In genomic region chr6:11225990-11226389, GRCh38 we compare ENCODE assay signal across 1 cellular context.
TF ChIP-seq lines count a peak whose summit lies in the region.

No MANE protein-coding gene starts in this region.

TF ChIP-seq in HepG2, 621 proteins besides CTCF, POLR2A, EP300 and RAD21 (continued from another document and continues in another):
- no peak for TF ChIP-seq THAP7 (CRISPR knock-in tag; IDR thresholded peaks at IDR 0.05)
- TF ChIP-seq HIC2 (CRISPR knock-in tag; IDR thresholded peaks at IDR 0.05; ENCODE audit: low read depth), result no peak
- TF ChIP-seq ATF1 (CRISPR knock-in tag; IDR thresholded peaks at IDR 0.05), result no peak; the same call in 1 of the 2 replicates
- no peak for TF ChIP-seq NFYC (CRISPR knock-in tag; IDR thresholded peaks at IDR 0.05)
- no peak for TF ChIP-seq SALL1 (CRISPR knock-in tag; IDR thresholded peaks at IDR 0.05)
- TF ChIP-seq SATB2 (CRISPR knock-in tag; IDR thresholded peaks at IDR 0.05), result no peak
- TF ChIP-seq SPEN (CRISPR knock-in tag; IDR thresholded peaks at IDR 0.05; ENCODE audit: low read depth), result no peak
- TF ChIP-seq NAIF1 (CRISPR knock-in tag; IDR thresholded peaks at IDR 0.05; ENCODE audit: borderline replicate concordance), result no peak
- no peak for TF ChIP-seq RFXANK (CRISPR knock-in tag; IDR thresholded peaks at IDR 0.05)
- TF ChIP-seq ZSCAN29 (CRISPR knock-in tag; conservative IDR thresholded peaks at IDR 0.05), result no peak
- no peak for TF ChIP-seq RFX5 (IDR thresholded peaks at IDR 0.05; ENCODE audit: low read depth, low read length)
- no peak for TF ChIP-seq ZNF318 (CRISPR knock-in tag; IDR thresholded peaks at IDR 0.05)
- TF ChIP-seq MXD3 (CRISPR knock-in tag; IDR thresholded peaks at IDR 0.05), result no peak
- no peak for TF ChIP-seq ELF4 (CRISPR knock-in tag; IDR thresholded peaks at IDR 0.05; ENCODE audit: borderline replicate concordance)
- TF ChIP-seq ZNF136 (CRISPR knock-in tag; IDR thresholded peaks at IDR 0.05; ENCODE audit: low read depth), result no peak
- no peak for TF ChIP-seq CEBPB (IDR thresholded peaks at IDR 0.05; ENCODE audit: borderline replicate concordance, low read depth, low read length)
- TF ChIP-seq ZNF12 (CRISPR knock-in tag; IDR thresholded peaks at IDR 0.05), result no peak
- TF ChIP-seq ZNF652 (CRISPR knock-in tag; IDR thresholded peaks at IDR 0.05; ENCODE audit: borderline replicate concordance, low read depth), result no peak
- no peak for TF ChIP-seq ZSCAN30 (CRISPR knock-in tag; IDR thresholded peaks at IDR 0.05)
- TF ChIP-seq ZFP36L2 (CRISPR knock-in tag; IDR thresholded peaks at IDR 0.05), result no peak
- no peak for TF ChIP-seq USF2 (IDR thresholded peaks at IDR 0.05; ENCODE audit: low read depth, low read length)
- TF ChIP-seq USF2 (CRISPR knock-in tag; IDR thresholded peaks at IDR 0.05; ENCODE audit: borderline replicate concordance), result no peak
- TF ChIP-seq CEBPZ (IDR thresholded peaks at IDR 0.05; ENCODE audit: low read length), result no peak
- TF ChIP-seq RBM22 (optimal IDR thresholded peaks at IDR 0.05; ENCODE audit: low read length), result peak; percentile 83
- TF ChIP-seq PLRG1 (conservative IDR thresholded peaks at IDR 0.05), result no peak
- no peak for TF ChIP-seq ZNF768 (CRISPR knock-in tag; IDR thresholded peaks at IDR 0.05)
- no peak for TF ChIP-seq ARID3A (IDR thresholded peaks at IDR 0.05; ENCODE audit: low read depth, low read length)
- TF ChIP-seq FLYWCH1 (CRISPR knock-in tag; IDR thresholded peaks at IDR 0.05), result no peak
- TF ChIP-seq ZBTB49 (CRISPR knock-in tag; IDR thresholded peaks at IDR 0.05; ENCODE audit: borderline replicate concordance), result no peak
- TF ChIP-seq ZNF841 (CRISPR knock-in tag; IDR thresholded peaks at IDR 0.05; ENCODE audit: borderline replicate concordance), result no peak
- no peak for TF ChIP-seq ZNF232 (CRISPR knock-in tag; IDR thresholded peaks at IDR 0.05; ENCODE audit: borderline replicate concordance)
- TF ChIP-seq ZFX (CRISPR knock-in tag; IDR thresholded peaks at IDR 0.05; ENCODE audit: low read depth), result no peak
- no peak for TF ChIP-seq SRY (CRISPR knock-in tag; IDR thresholded peaks at IDR 0.05)
- no peak for TF ChIP-seq CENPBD1 (CRISPR knock-in tag; IDR thresholded peaks at IDR 0.05; ENCODE audit: borderline replicate concordance, low read depth)
- TF ChIP-seq FOXK2 (IDR thresholded peaks at IDR 0.05), result peak; percentile 84
- no peak for TF ChIP-seq ZNF619 (CRISPR knock-in tag; IDR thresholded peaks at IDR 0.05)
- TF ChIP-seq TFDP2 (CRISPR knock-in tag; IDR thresholded peaks at IDR 0.05), result no peak
- 0 out of 2 replicates have a peak, but pooled peaks have one; percentile 34 for TF ChIP-seq ZKSCAN1 (IDR thresholded peaks at IDR 0.05; ENCODE audit: low read length)
- TF ChIP-seq RXRB (CRISPR knock-in tag; IDR thresholded peaks at IDR 0.05; ENCODE audit: borderline replicate concordance), result peak; percentile 54; the same call in 1 of the 2 replicates
